Comparison of ENCODE assay signal across 1 cellular context in genomic region chr2:82259551-82259950, GRCh38.
TF ChIP-seq lines count a peak whose summit lies in the region.

No MANE protein-coding gene starts in this region.

TF ChIP-seq in GM23338, 12 proteins besides CTCF, POLR2A, EP300 and RAD21 (continued from another document):
- TF ChIP-seq ZNF462 (CRISPR knock-in tag; IDR thresholded peaks at IDR 0.05) (no peak), CREB1 (CRISPR knock-in tag; IDR thresholded peaks at IDR 0.05; ENCODE audit: low read depth) (no peak), STAT1 (IDR thresholded peaks at IDR 0.05; ENCODE audit: unreplicated experiment) (no peak), POLR2AphosphoS5 (IDR thresholded peaks at IDR 0.05; ENCODE audit: low read depth) (no peak), EZH2phosphoT487 (IDR thresholded peaks at IDR 0.05; ENCODE audit: unreplicated experiment) (no peak), JUNB (IDR thresholded peaks at IDR 0.05; ENCODE audit: unreplicated experiment) (no peak), ZNF331 (CRISPR knock-in tag; IDR thresholded peaks at IDR 0.05; ENCODE audit: low read depth) (no peak), ZNF114 (CRISPR knock-in tag; IDR thresholded peaks at IDR 0.05) (no peak), NANOG (IDR thresholded peaks at IDR 0.05; ENCODE audit: borderline replicate concordance) (no peak), EZH2 (IDR thresholded peaks at IDR 0.05; ENCODE audit: low read depth, unreplicated experiment) (no peak)
TF ChIP-seq in GM23338: peak in this region for 0.
